20 cellular contexts compared by ENCODE assay signal in the genomic region with DNA sequence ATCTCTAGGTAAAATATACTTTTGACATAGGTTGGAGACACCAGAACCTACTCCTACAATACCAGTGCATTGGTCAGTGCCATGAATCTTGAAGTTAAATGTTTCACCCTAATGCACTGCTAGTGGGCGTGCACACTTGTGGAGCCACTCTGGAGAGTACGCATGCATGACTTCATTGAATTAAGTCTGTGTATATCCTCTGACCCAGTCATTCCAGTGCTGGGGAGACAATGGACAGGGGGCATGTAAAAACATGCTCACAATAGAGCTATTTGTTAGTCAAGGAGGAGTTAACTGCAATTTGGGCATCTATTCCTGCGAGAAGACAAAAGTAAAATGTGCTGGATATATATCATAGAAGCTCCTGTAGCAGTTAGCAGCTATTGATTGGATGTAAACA.
A peak's percentile ranks its signal among the peaks of the same experiment; 100 is the strongest.
DNase-seq lines count a peak whose midpoint lies in the region; ATAC-seq, FAIRE-seq and TF ChIP-seq lines count a peak whose summit lies in the region.
"Had no signal": no experiment of that assay in that cellular context is flagged by ENCODE, and none has a peak within 500 bp of the region (broad histone marks: within the 10 kb centered on the region; RNA-seq: fewer than 3 reads in every experiment).

No MANE protein-coding gene starts in this region.

- no peaks in the 10 kb centered on the region for H3K4me1 ChIP-seq in spleen
- H3K4me1 ChIP-seq: A549, SJCRH30 had no signal

- ATAC-seq in GM21723 (IDR thresholded peaks at IDR 0.05; ENCODE audit: unreplicated experiment) (no peak), GM21529 (IDR thresholded peaks at IDR 0.05; ENCODE audit: unreplicated experiment) (no peak)
- ATAC-seq: A549, T-helper 17 cell had no signal

- intact Hi-C loops in spleen (cut with DNase I; ENCODE audit: low total_unique reads): no loop called here

- 69 to 86% (median 84%) methylated on average over 3 of the region's 3 CpGs for WGBS in spleen, 5 donors

- TF ChIP-seq CTCF in spleen (IDR thresholded peaks at IDR 0.05 in 8 of 11, conservative IDR thresholded peaks at IDR 0.05 in 3 of 11): no peak

- DNase-seq in DMS79 (lab: John Stamatoyannopoulos, UW) (peak; percentile 57), HTR-8/SVneo (ENCODE audit: insufficient read length, low spot score) (no peak), NCI-H748 treated with DMSO at 0.1 percent for 48 hours (lab: John Stamatoyannopoulos, UW) (peak; percentile 10), epithelial cell of prostate (ENCODE audit: low read depth, low spot score) (peak; percentile 44), HUDEP-2 (lab: John Stamatoyannopoulos, UW; ENCODE audit: unreplicated experiment in 76 of 76) (no peak), spleen (no peak)
- DNase-seq: CD8-positive, alpha-beta memory T cell; GF-D8; NCI-H1092; NCI-H1694 treated with DMSO at 0.1 percent for 48 hours; NCI-H2171 treated with DMSO at 0.1 percent for 48 hours; NCI-H510A; NK-92 treated with Interleukin-12 subunit alpha and Interleukin-12 subunit beta, amount 100 ng/mL, for 24 hours; SJCRH30; T-helper 17 cell had no signal

- FAIRE-seq in HTR-8/SVneo (lab: Jason Lieb, UNC): peak; percentile 16
- FAIRE-seq: A549 had no signal

- H3K4me3 ChIP-seq in spleen: no peak overlapping the region
- H3K4me3 ChIP-seq: A549; BLaER1 treated with 17β-estradiol and CSF1 and Interleukin-3, amounts not matched to agents 10 nM and 100 nM; SJCRH30 had no signal

- peaks cover 0 to 3% (median 0%) of the 10 kb centered on the region in 7 donors for H3K27me3 ChIP-seq in spleen (replicated peaks in 1 of 7)
- H3K27me3 ChIP-seq: BLaER1 treated with 17β-estradiol and CSF1 and Interleukin-3, amounts not matched to agents 10 nM and 100 nM; SJCRH30 had no signal

- H3K27ac ChIP-seq in epithelial cell of prostate (no peak overlapping the region), spleen (no peak overlapping the region)
- H3K27ac ChIP-seq: A549; BLaER1 treated with 17β-estradiol and CSF1 and Interleukin-3, amounts not matched to agents 10 nM and 100 nM; KMS-11; SJCRH30 had no signal

- TF ChIP-seq POLR2A in spleen (IDR thresholded peaks at IDR 0.05): no peak

- H3K36me3 ChIP-seq in spleen: no peaks in the 10 kb centered on the region
- H3K36me3 ChIP-seq: BLaER1 treated with 17β-estradiol and CSF1 and Interleukin-3, amounts not matched to agents 10 nM and 100 nM; SJCRH30 had no signal

- no peaks in the 10 kb centered on the region for H3K9me3 ChIP-seq in spleen
- H3K9me3 ChIP-seq: A549; BLaER1 treated with 17β-estradiol and CSF1 and Interleukin-3, amounts not matched to agents 10 nM and 100 nM; SJCRH30 had no signal

Comparison
In these comparisons a context has a peak if more than half of its experiments do, and no peak if none do; other contexts are left out.
1. DNase-seq: peak in DMS79 (single experiment), NCI-H748 treated with DMSO at 0.1 percent for 48 hours (single experiment) and epithelial cell of prostate (single experiment); none in HTR-8/SVneo (single experiment), HUDEP-2 (0 of 76) and spleen (single experiment).